ENCODE assay signal across 1 cellular context in the genomic region with DNA sequence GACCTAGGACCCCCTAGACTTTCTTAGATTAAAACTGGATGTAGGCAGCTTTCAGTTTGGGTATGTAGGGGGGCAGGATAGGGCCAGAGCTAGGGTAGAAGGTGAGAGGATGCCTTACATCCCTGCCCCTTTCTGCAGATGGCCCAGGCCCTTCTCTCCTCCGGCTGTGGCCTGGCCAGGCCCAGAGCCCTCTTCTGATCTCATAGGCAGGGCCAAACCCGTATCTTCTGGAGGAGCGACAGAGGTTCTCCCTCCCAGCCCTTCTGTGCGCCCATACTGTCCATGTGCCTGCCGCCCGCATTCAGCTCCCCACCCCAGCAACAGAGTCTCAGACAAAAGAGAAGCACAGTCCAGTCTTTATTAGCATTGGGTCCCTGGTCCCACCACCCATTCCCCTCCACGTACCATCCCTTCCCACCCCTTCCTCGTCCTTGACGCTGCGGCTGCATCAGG.
A peak's percentile ranks its signal among the peaks of the same experiment; 100 is the strongest.
TF ChIP-seq lines count a peak whose summit lies in the region.

No MANE protein-coding gene starts in this region.

TF ChIP-seq in K562, 482 proteins besides CTCF, POLR2A, EP300 and RAD21 (continued from another document and continues in another):
- TF ChIP-seq FOXP1 (CRISPR knock-in tag; IDR thresholded peaks at IDR 0.05) (no peak), HDAC1 (IDR thresholded peaks at IDR 0.05) (peak in 1 of 2 experiments; percentile 75; a peak in 2 of 4 replicates), MYC (IDR thresholded peaks at IDR 0.05; ENCODE audit: low read depth, low read length) (peak; percentile 56; the same call in 1 of the 2 replicates), MYC (CRISPR knock-in tag; IDR thresholded peaks at IDR 0.05; ENCODE audit: borderline replicate concordance, low read depth) (no peak), ETV5 (CRISPR knock-in tag; IDR thresholded peaks at IDR 0.05; ENCODE audit: low read depth) (no peak), CREM (IDR thresholded peaks at IDR 0.05; ENCODE audit: low read depth) (peak; percentile 7; the same call in 1 of the 2 replicates), PCBP2 (IDR thresholded peaks at IDR 0.05; ENCODE audit: low read depth, low read length, poor library complexity, severe bottlenecking) (no peak), RBM39 (optimal IDR thresholded peaks at IDR 0.05; ENCODE audit: low read depth, low read length) (peak; percentile 94), ZBTB1 (CRISPR knock-in tag; IDR thresholded peaks at IDR 0.05; ENCODE audit: borderline replicate concordance, low read depth) (peak; percentile 82), GABPA (tag; conservative IDR thresholded peaks at IDR 0.05; ENCODE audit: low read depth) (no peak), RUNX1 (IDR thresholded peaks at IDR 0.05; ENCODE audit: low read depth) (peak; percentile 25; the same call in 1 of the 2 replicates), ELF4 (CRISPR knock-in tag; IDR thresholded peaks at IDR 0.05) (no peak), L3MBTL2 (IDR thresholded peaks at IDR 0.05) (0 out of 2 replicates have a peak, but pooled peaks have one; percentile 36), EP400 (IDR thresholded peaks at IDR 0.05) (no peak), TEAD1 (CRISPR knock-in tag; IDR thresholded peaks at IDR 0.05) (0 out of 4 replicates have a peak, but pooled peaks of 1 of the 2 experiments have one; percentile 49), KLF16 (IDR thresholded peaks at IDR 0.05) (no peak), RBFOX2 (IDR thresholded peaks at IDR 0.05; ENCODE audit: low read depth, low read length) (peak; percentile 81), ZNF583 (CRISPR knock-in tag; IDR thresholded peaks at IDR 0.05) (no peak), BCL6 (CRISPR knock-in tag; IDR thresholded peaks at IDR 0.05) (no peak), ZNF431 (CRISPR knock-in tag; IDR thresholded peaks at IDR 0.05) (0 out of 2 replicates have a peak, but pooled peaks have one; percentile 50), ZBED1 (IDR thresholded peaks at IDR 0.05) (no peak; the same call in 1 of the 2 replicates), CEBPG (CRISPR knock-in tag; IDR thresholded peaks at IDR 0.05) (0 out of 2 replicates have a peak, but pooled peaks have one; percentile 3), CEBPG (tag; conservative IDR thresholded peaks at IDR 0.05 in 1 of 2, IDR thresholded peaks at IDR 0.05 in 1 of 2) (no peak), CCNT2 (IDR thresholded peaks at IDR 0.05; ENCODE audit: borderline replicate concordance, extremely low read depth, insufficient read length, low read depth, low read length) (peak; percentile 19), BDP1 (IDR thresholded peaks at IDR 0.05; ENCODE audit: insufficient read depth, insufficient read length) (no peak), CXXC5 (CRISPR knock-in tag; IDR thresholded peaks at IDR 0.05) (no peak)
- TF ChIP-seq, protein P1, sequence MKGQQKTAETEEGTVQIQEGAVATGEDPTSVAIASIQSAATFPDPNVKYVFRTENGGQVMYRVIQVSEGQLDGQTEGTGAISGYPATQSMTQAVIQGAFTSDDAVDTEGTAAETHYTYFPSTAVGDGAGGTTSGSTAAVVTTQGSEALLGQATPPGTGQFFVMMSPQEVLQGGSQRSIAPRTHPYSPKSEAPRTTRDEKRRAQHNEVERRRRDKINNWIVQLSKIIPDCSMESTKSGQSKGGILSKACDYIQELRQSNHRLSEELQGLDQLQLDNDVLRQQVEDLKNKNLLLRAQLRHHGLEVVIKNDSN (CRISPR knock-in tag; IDR thresholded peaks at IDR 0.05): 0 out of 2 replicates have a peak, but pooled peaks have one; percentile 4
- TF ChIP-seq, protein P2, sequence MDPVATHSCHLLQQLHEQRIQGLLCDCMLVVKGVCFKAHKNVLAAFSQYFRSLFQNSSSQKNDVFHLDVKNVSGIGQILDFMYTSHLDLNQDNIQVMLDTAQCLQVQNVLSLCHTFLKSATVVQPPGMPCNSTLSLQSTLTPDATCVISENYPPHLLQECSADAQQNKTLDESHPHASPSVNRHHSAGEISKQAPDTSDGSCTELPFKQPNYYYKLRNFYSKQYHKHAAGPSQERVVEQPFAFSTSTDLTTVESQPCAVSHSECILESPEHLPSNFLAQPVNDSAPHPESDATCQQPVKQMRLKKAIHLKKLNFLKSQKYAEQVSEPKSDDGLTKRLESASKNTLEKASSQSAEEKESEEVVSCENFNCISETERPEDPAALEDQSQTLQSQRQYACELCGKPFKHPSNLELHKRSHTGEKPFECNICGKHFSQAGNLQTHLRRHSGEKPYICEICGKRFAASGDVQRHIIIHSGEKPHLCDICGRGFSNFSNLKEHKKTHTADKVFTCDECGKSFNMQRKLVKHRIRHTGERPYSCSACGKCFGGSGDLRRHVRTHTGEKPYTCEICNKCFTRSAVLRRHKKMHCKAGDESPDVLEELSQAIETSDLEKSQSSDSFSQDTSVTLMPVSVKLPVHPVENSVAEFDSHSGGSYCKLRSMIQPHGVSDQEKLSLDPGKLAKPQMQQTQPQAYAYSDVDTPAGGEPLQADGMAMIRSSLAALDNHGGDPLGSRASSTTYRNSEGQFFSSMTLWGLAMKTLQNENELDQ (CRISPR knock-in tag; IDR thresholded peaks at IDR 0.05; ENCODE audit: borderline replicate concordance): 0 out of 2 replicates have a peak, but pooled peaks have one; percentile 5
- TF ChIP-seq, protein P3, sequence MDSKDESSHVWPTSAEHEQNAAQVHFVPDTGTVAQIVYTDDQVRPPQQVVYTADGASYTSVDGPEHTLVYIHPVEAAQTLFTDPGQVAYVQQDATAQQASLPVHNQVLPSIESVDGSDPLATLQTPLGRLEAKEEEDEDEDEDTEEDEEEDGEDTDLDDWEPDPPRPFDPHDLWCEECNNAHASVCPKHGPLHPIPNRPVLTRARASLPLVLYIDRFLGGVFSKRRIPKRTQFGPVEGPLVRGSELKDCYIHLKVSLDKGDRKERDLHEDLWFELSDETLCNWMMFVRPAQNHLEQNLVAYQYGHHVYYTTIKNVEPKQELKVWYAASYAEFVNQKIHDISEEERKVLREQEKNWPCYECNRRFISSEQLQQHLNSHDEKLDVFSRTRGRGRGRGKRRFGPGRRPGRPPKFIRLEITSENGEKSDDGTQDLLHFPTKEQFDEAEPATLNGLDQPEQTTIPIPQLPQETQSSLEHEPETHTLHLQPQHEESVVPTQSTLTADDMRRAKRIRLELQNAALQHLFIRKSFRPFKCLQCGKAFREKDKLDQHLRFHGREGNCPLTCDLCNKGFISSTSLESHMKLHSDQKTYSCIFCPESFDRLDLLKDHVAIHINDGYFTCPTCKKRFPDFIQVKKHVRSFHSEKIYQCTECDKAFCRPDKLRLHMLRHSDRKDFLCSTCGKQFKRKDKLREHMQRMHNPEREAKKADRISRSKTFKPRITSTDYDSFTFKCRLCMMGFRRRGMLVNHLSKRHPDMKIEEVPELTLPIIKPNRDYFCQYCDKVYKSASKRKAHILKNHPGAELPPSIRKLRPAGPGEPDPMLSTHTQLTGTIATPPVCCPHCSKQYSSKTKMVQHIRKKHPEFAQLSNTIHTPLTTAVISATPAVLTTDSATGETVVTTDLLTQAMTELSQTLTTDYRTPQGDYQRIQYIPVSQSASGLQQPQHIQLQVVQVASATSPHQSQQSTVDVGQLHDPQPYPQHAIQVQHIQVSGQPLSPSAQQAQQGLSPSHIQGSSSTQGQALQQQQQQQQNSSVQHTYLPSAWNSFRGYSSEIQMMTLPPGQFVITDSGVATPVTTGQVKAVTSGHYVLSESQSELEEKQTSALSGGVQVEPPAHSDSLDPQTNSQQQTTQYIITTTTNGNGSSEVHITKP (IDR thresholded peaks at IDR 0.05; ENCODE audit: partially characterized antibody): peak; percentile 28
- TF ChIP-seq, protein P4, sequence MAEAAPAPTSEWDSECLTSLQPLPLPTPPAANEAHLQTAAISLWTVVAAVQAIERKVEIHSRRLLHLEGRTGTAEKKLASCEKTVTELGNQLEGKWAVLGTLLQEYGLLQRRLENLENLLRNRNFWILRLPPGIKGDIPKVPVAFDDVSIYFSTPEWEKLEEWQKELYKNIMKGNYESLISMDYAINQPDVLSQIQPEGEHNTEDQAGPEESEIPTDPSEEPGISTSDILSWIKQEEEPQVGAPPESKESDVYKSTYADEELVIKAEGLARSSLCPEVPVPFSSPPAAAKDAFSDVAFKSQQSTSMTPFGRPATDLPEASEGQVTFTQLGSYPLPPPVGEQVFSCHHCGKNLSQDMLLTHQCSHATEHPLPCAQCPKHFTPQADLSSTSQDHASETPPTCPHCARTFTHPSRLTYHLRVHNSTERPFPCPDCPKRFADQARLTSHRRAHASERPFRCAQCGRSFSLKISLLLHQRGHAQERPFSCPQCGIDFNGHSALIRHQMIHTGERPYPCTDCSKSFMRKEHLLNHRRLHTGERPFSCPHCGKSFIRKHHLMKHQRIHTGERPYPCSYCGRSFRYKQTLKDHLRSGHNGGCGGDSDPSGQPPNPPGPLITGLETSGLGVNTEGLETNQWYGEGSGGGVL (CRISPR knock-in tag; IDR thresholded peaks at IDR 0.05): no peak
- TF ChIP-seq, protein P5, sequence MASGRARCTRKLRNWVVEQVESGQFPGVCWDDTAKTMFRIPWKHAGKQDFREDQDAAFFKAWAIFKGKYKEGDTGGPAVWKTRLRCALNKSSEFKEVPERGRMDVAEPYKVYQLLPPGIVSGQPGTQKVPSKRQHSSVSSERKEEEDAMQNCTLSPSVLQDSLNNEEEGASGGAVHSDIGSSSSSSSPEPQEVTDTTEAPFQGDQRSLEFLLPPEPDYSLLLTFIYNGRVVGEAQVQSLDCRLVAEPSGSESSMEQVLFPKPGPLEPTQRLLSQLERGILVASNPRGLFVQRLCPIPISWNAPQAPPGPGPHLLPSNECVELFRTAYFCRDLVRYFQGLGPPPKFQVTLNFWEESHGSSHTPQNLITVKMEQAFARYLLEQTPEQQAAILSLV (tag; IDR thresholded peaks at IDR 0.05): no peak
- TF ChIP-seq, protein P6, sequence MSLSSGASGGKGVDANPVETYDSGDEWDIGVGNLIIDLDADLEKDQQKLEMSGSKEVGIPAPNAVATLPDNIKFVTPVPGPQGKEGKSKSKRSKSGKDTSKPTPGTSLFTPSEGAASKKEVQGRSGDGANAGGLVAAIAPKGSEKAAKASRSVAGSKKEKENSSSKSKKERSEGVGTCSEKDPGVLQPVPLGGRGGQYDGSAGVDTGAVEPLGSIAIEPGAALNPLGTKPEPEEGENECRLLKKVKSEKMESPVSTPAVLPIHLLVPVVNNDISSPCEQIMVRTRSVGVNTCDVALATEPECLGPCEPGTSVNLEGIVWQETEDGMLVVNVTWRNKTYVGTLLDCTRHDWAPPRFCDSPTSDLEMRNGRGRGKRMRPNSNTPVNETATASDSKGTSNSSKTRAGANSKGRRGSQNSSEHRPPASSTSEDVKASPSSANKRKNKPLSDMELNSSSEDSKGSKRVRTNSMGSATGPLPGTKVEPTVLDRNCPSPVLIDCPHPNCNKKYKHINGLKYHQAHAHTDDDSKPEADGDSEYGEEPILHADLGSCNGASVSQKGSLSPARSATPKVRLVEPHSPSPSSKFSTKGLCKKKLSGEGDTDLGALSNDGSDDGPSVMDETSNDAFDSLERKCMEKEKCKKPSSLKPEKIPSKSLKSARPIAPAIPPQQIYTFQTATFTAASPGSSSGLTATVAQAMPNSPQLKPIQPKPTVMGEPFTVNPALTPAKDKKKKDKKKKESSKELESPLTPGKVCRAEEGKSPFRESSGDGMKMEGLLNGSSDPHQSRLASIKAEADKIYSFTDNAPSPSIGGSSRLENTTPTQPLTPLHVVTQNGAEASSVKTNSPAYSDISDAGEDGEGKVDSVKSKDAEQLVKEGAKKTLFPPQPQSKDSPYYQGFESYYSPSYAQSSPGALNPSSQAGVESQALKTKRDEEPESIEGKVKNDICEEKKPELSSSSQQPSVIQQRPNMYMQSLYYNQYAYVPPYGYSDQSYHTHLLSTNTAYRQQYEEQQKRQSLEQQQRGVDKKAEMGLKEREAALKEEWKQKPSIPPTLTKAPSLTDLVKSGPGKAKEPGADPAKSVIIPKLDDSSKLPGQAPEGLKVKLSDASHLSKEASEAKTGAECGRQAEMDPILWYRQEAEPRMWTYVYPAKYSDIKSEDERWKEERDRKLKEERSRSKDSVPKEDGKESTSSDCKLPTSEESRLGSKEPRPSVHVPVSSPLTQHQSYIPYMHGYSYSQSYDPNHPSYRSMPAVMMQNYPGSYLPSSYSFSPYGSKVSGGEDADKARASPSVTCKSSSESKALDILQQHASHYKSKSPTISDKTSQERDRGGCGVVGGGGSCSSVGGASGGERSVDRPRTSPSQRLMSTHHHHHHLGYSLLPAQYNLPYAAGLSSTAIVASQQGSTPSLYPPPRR (CRISPR knock-in tag; IDR thresholded peaks at IDR 0.05; ENCODE audit: borderline replicate concordance): peak; percentile 26
- TF ChIP-seq, protein P7, sequence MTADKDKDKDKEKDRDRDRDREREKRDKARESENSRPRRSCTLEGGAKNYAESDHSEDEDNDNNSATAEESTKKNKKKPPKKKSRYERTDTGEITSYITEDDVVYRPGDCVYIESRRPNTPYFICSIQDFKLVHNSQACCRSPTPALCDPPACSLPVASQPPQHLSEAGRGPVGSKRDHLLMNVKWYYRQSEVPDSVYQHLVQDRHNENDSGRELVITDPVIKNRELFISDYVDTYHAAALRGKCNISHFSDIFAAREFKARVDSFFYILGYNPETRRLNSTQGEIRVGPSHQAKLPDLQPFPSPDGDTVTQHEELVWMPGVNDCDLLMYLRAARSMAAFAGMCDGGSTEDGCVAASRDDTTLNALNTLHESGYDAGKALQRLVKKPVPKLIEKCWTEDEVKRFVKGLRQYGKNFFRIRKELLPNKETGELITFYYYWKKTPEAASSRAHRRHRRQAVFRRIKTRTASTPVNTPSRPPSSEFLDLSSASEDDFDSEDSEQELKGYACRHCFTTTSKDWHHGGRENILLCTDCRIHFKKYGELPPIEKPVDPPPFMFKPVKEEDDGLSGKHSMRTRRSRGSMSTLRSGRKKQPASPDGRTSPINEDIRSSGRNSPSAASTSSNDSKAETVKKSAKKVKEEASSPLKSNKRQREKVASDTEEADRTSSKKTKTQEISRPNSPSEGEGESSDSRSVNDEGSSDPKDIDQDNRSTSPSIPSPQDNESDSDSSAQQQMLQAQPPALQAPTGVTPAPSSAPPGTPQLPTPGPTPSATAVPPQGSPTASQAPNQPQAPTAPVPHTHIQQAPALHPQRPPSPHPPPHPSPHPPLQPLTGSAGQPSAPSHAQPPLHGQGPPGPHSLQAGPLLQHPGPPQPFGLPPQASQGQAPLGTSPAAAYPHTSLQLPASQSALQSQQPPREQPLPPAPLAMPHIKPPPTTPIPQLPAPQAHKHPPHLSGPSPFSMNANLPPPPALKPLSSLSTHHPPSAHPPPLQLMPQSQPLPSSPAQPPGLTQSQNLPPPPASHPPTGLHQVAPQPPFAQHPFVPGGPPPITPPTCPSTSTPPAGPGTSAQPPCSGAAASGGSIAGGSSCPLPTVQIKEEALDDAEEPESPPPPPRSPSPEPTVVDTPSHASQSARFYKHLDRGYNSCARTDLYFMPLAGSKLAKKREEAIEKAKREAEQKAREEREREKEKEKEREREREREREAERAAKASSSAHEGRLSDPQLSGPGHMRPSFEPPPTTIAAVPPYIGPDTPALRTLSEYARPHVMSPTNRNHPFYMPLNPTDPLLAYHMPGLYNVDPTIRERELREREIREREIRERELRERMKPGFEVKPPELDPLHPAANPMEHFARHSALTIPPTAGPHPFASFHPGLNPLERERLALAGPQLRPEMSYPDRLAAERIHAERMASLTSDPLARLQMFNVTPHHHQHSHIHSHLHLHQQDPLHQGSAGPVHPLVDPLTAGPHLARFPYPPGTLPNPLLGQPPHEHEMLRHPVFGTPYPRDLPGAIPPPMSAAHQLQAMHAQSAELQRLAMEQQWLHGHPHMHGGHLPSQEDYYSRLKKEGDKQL (CRISPR knock-in tag; IDR thresholded peaks at IDR 0.05; ENCODE audit: borderline replicate concordance): peak; percentile 85; the same call in 1 of the 2 replicates
- TF ChIP-seq, protein P8, sequence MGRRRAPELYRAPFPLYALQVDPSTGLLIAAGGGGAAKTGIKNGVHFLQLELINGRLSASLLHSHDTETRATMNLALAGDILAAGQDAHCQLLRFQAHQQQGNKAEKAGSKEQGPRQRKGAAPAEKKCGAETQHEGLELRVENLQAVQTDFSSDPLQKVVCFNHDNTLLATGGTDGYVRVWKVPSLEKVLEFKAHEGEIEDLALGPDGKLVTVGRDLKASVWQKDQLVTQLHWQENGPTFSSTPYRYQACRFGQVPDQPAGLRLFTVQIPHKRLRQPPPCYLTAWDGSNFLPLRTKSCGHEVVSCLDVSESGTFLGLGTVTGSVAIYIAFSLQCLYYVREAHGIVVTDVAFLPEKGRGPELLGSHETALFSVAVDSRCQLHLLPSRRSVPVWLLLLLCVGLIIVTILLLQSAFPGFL (CRISPR knock-in tag; IDR thresholded peaks at IDR 0.05): peak; percentile 96; the same call in 1 of the 2 replicates
